ENCODE assay signal across 6 cellular contexts in genomic region chr16:27862953-27863352, GRCh38.
"Had no signal": no experiment of that assay in that cellular context is flagged by ENCODE, and none has a peak within 500 bp of the region (broad histone marks: within the 10 kb centered on the region; RNA-seq: fewer than 3 reads in every experiment).

No MANE protein-coding gene starts in this region.

- DNase-seq: IMR-90, KBM-7, KG1 had no signal

- H3K4me2 ChIP-seq: KMS-11 had no signal

- H3K27ac ChIP-seq: HL-60, KMS-11 had no signal

- H3K9ac ChIP-seq: KMS-11 had no signal

- FAIRE-seq: HTR-8/SVneo had no signal
